ENCODE assay signal across 8 cellular contexts in the genomic region with DNA sequence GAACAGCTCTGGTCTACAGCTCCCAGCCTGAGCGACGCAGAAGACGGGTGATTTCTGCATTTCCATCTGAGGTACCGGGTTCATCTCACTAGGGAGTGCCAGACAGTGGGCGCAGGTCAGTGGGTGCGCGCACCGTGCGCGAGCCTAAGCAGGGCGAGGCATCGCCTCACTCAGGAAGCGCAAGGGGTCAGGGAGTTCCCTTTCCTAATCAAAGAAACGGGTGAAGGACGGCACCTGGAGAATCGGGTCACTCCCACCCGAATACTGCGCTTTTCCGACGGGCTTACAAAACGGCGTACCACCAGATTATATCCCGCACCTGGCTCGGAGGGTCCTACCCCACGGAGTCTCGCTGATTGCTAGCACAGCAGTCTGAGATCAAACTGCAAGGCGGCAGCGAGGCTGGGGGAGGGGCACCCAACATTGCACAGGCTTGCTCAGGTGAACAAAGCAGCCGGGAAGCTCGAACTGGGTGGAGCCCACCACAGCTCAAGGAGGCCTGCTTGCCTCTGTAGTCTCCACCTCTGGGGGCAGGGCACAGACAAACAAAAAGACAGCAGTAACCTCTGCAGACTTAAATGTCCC.
DNase-seq lines count a peak whose midpoint lies in the region; ATAC-seq, FAIRE-seq and TF ChIP-seq lines count a peak whose summit lies in the region.
"Not testable (repeated sequence)": the region's sequence is repeated elsewhere in the genome, so short reads cannot be mapped to it uniquely, and the experiment has no call there.

No MANE protein-coding gene starts in this region.

- not testable (repeated sequence) for H3K36me3 Mint-ChIP-seq in H9 (ENCODE audit: insufficient read depth in 1 of 3, low read depth in 3 of 3); activated CD4-positive, alpha-beta T cell treated with anti-CD3 and anti-CD28 coated beads for 36 hours (ENCODE audit: low read depth); activated naive CD4-positive, alpha-beta T cell treated with anti-CD3 and anti-CD28 coated beads, Interleukin-2, amount 50 U/mL, for 24 hours

- H3K79me1 ChIP-seq in H9 (ENCODE audit: insufficient read depth, low read depth, low read length, poor library complexity, severe bottlenecking), result not testable (repeated sequence)

- ATAC-seq in activated CD4-positive, alpha-beta T cell treated with anti-CD3 and anti-CD28 coated beads for 36 hours; HepG2: not testable (repeated sequence)

- peak overlapping the region; percentile 59 to 62; a peak in 3 of 5 replicates for H3K4me3 Mint-ChIP-seq in H9
- H3K4me3 Mint-ChIP-seq in activated CD4-positive, alpha-beta T cell treated with anti-CD3 and anti-CD28 coated beads for 36 hours, result peak overlapping the region; percentile 35
- H3K4me3 Mint-ChIP-seq in activated naive CD4-positive, alpha-beta T cell treated with anti-CD3 and anti-CD28 coated beads, Interleukin-2, amount 50 U/mL, for 24 hours, result peak overlapping the region; percentile 59

- not testable (repeated sequence) for H3K4me1 ChIP-seq in H9 (ENCODE audit: insufficient read depth, low read length); HepG2 (ENCODE audit: insufficient read depth, low read length)

- H3K4me1 Mint-ChIP-seq in H9, result peaks cover 12 to 13% of the 10 kb centered on the region in 2 experiments
- H3K4me1 Mint-ChIP-seq in activated CD4-positive, alpha-beta T cell treated with anti-CD3 and anti-CD28 coated beads for 36 hours; activated naive CD4-positive, alpha-beta T cell treated with anti-CD3 and anti-CD28 coated beads, Interleukin-2, amount 50 U/mL, for 24 hours: not testable (repeated sequence)

- not testable (repeated sequence) for H4K91ac ChIP-seq in H9 (ENCODE audit: insufficient read length, low read depth, low read length)

- not testable (repeated sequence) for FAIRE-seq in HepG2 (lab: Jason Lieb, UNC)

- H4K8ac ChIP-seq in H9 (replicated peaks; ENCODE audit: insufficient read length, low read depth, low read length), result not testable (repeated sequence)

- H2AK5ac ChIP-seq in H9 (ENCODE audit: insufficient read length, low read length), result not testable (repeated sequence)

- not testable (repeated sequence) for H2AFZ ChIP-seq in H9 (ENCODE audit: low read length); HepG2 (ENCODE audit: low read length)

- not testable (repeated sequence) for H3K79me2 ChIP-seq in H9 (ENCODE audit: insufficient read depth, low read length); HepG2 (ENCODE audit: insufficient read depth, low read length)

- H3K27me3 Mint-ChIP-seq in H9 (ENCODE audit: low read depth), result not testable (repeated sequence)
- H3K27me3 Mint-ChIP-seq in activated CD4-positive, alpha-beta T cell treated with anti-CD3 and anti-CD28 coated beads for 36 hours, result peaks cover 13% of the 10 kb centered on the region
- peaks cover 15% of the 10 kb centered on the region for H3K27me3 Mint-ChIP-seq in activated naive CD4-positive, alpha-beta T cell treated with anti-CD3 and anti-CD28 coated beads, Interleukin-2, amount 50 U/mL, for 24 hours

- H3K27ac Mint-ChIP-seq in H9, result 0 out of 7 replicates have a peak overlapping the region, but pooled peaks of 1 of the 3 experiments have one; percentile 18
- H3K27ac Mint-ChIP-seq in activated CD4-positive, alpha-beta T cell treated with anti-CD3 and anti-CD28 coated beads for 36 hours; activated naive CD4-positive, alpha-beta T cell treated with anti-CD3 and anti-CD28 coated beads, Interleukin-2, amount 50 U/mL, for 24 hours: not testable (repeated sequence)

- TF ChIP-seq RAD21 in HepG2 (CRISPR knock-in tag; IDR thresholded peaks at IDR 0.05), result not testable (repeated sequence)

- not testable (repeated sequence) for TF ChIP-seq POLR2A in HepG2 (IDR thresholded peaks at IDR 0.05; ENCODE audit: insufficient read depth in 1 of 2, low read depth in 2 of 2, low read length in 2 of 2)

- H2BK12ac ChIP-seq in H9 (ENCODE audit: insufficient read length, low read depth, low read length), result not testable (repeated sequence)

- H3K23ac ChIP-seq in H9 (ENCODE audit: insufficient read length, low read depth, low read length), result not testable (repeated sequence)

- H4K5ac ChIP-seq in H9 (ENCODE audit: insufficient read length, low read depth, low read length), result not testable (repeated sequence)

- H3K27ac ChIP-seq in H9 (ENCODE audit: insufficient read length, low read depth, low read length); HepG2 (ENCODE audit: extremely low read length, insufficient read depth, low read length): not testable (repeated sequence)

- not testable (repeated sequence) for H2BK20ac ChIP-seq in H9 (ENCODE audit: low read depth, low read length, poor library complexity, severe bottlenecking)

- H3K9me3 Mint-ChIP-seq in H9; activated CD4-positive, alpha-beta T cell treated with anti-CD3 and anti-CD28 coated beads for 36 hours (ENCODE audit: low read depth); activated naive CD4-positive, alpha-beta T cell treated with anti-CD3 and anti-CD28 coated beads, Interleukin-2, amount 50 U/mL, for 24 hours: not testable (repeated sequence)

- not testable (repeated sequence) for H3T11ph ChIP-seq in H9 (ENCODE audit: low read length)

- POLR2A ChIA-PET in AG04449 (lab: Yijun Ruan, JAX); activated CD4-positive, alpha-beta T cell treated with anti-CD3 and anti-CD28 coated beads for 36 hours (lab: Charles Lee); HepG2 (lab: Yijun Ruan, JAX): not testable (repeated sequence)

- in situ Hi-C loops in HepG2 (cut with HindIII; ENCODE audit: extremely low pct_ligation_motif_present, low pct_unique_long_range_greater_than_20kb), result not testable (repeated sequence)

- not testable (repeated sequence) for H3K4me2 ChIP-seq in H9 (ENCODE audit: insufficient read depth, insufficient read length, low read length)
- H3K4me2 ChIP-seq in HepG2 (ENCODE audit: low read depth, low read length), result peak overlapping the region; percentile 45

- H3K14ac ChIP-seq in H9 (ENCODE audit: insufficient read depth, low read length), result not testable (repeated sequence)

- DNase-seq in AG04449 (ENCODE audit: low read depth, low spot score); activated CD4-positive, alpha-beta T cell treated with anti-CD3 and anti-CD28 coated beads for 36 hours; epithelial cell of proximal tubule (ENCODE audit: low read depth); HepG2 (ENCODE audit: low spot score); skeletal muscle cell (ENCODE audit: low read depth): not testable (repeated sequence)
- DNase-seq in H9, result peak; percentile 48
- DNase-seq in NCI-H345 (lab: John Stamatoyannopoulos, UW), result peak; percentile 30

- H3K56ac ChIP-seq in H9 (ENCODE audit: insufficient read length, low read depth, low read length), result not testable (repeated sequence)

- WGBS in H9 (ENCODE audit: extremely low coverage, insufficient read length, low lambda C conversion rate), result no CpG with 5 or more reads among the region's 30 CpGs
- 49% methylated on average over 7 of the region's 30 CpGs for WGBS in HepG2 (ENCODE audit: low lambda C conversion rate)

- not testable (repeated sequence) for H2BK5ac ChIP-seq in H9 (ENCODE audit: insufficient read length, low read length)

- H3K4me3 ChIP-seq in AG04449 (ENCODE audit: low read depth, low read length), result peak overlapping the region; percentile 3; the same call in 1 of the 2 replicates
- H3K4me3 ChIP-seq in epithelial cell of proximal tubule (ENCODE audit: low read depth, low read length), result peak overlapping the region; percentile 50
- H3K4me3 ChIP-seq in HepG2 (replicated peaks in 1 of 3; ENCODE audit: insufficient read depth in 1 of 3, low read depth in 2 of 3, low read length in 3 of 3), result not testable (repeated sequence)
- peak overlapping the region; percentile 11 for H3K4me3 ChIP-seq in skeletal muscle cell (ENCODE audit: low read depth, low read length)

- TF ChIP-seq EP300 in HepG2 (IDR thresholded peaks at IDR 0.05; ENCODE audit: low read depth in 2 of 2, low read length in 2 of 2); HepG2 (CRISPR knock-in tag; IDR thresholded peaks at IDR 0.05; ENCODE audit: borderline replicate concordance): not testable (repeated sequence)

- H3K9me3 ChIP-seq in H9 (ENCODE audit: control insufficient read depth, low read depth, low read length); HepG2 (ENCODE audit: low read length): not testable (repeated sequence)

- not testable (repeated sequence) for H4K20me1 ChIP-seq in H9 (ENCODE audit: control insufficient read depth, insufficient read depth, insufficient read length); HepG2 (ENCODE audit: insufficient read depth, low read length)

- H2BK15ac ChIP-seq in H9 (ENCODE audit: low read depth, low read length), result not testable (repeated sequence)

- not testable (repeated sequence) for H3K36me3 ChIP-seq in HepG2 (replicated peaks in 1 of 2; ENCODE audit: control insufficient read depth in 1 of 2, insufficient read depth in 2 of 2, low read length in 2 of 2)

- H3K9ac ChIP-seq in H9 (ENCODE audit: extremely low read depth, insufficient read length, low read length); HepG2 (ENCODE audit: insufficient read depth, low read depth, low read length): not testable (repeated sequence)

- H2BK120ac ChIP-seq in H9 (ENCODE audit: low read depth, low read length, poor library complexity, severe bottlenecking), result not testable (repeated sequence)

- not testable (repeated sequence) for H3K27me3 ChIP-seq in H9 (ENCODE audit: insufficient read depth, low read length)
- peaks cover 0 to 19% of the 10 kb centered on the region in 2 experiments; a peak in 3 of 5 replicates for H3K27me3 ChIP-seq in HepG2 (ENCODE audit: control insufficient read depth in 1 of 2, insufficient read depth in 2 of 2, low read length in 2 of 2)

- intact Hi-C loops in activated CD4-positive, alpha-beta T cell treated with anti-CD3 and anti-CD28 coated beads for 36 hours (cut with DNase I, micrococcal nuclease); HepG2 (cut with micrococcal nuclease; ENCODE audit: unreplicated experiment): not testable (repeated sequence)

- not testable (repeated sequence) for H3K23me2 ChIP-seq in H9 (ENCODE audit: insufficient read length, low read depth, low read length, poor library complexity, severe bottlenecking)

- not testable (repeated sequence) for H3K4ac ChIP-seq in H9 (ENCODE audit: low read depth, low read length)

- CTCF ChIA-PET in AG04449 (lab: Yijun Ruan, JAX); HepG2 (lab: Yijun Ruan, JAX; ENCODE audit: low intra/inter-chr PET ratio, low total read pairs): not testable (repeated sequence)
- CTCF ChIA-PET in activated CD4-positive, alpha-beta T cell treated with anti-CD3 and anti-CD28 coated beads for 36 hours (lab: Charles Lee), result interaction anchor here (0.7 kb wide), 1 partner anchor 21 kb away, joined by 3 read pairs; no protein-coding TSS in a partner anchor

- BruUV-seq in HepG2 (replicated peaks; lab: Mats Ljungman, UMichigan), result not testable (repeated sequence)

- TF ChIP-seq CTCF in AG04449 (IDR thresholded peaks at IDR 0.05; ENCODE audit: insufficient read depth, low read length, missing control alignments); H9 (conservative IDR thresholded peaks at IDR 0.05); epithelial cell of proximal tubule (conservative IDR thresholded peaks at IDR 0.05; ENCODE audit: low read depth, low read length); HepG2 (CRISPR knock-in tag; IDR thresholded peaks at IDR 0.05): not testable (repeated sequence)

- H3K18ac ChIP-seq in H9 (ENCODE audit: insufficient read length, low read depth, low read length), result not testable (repeated sequence)
